Comparison of ENCODE assay signal across 1 cellular context in the genomic region with DNA sequence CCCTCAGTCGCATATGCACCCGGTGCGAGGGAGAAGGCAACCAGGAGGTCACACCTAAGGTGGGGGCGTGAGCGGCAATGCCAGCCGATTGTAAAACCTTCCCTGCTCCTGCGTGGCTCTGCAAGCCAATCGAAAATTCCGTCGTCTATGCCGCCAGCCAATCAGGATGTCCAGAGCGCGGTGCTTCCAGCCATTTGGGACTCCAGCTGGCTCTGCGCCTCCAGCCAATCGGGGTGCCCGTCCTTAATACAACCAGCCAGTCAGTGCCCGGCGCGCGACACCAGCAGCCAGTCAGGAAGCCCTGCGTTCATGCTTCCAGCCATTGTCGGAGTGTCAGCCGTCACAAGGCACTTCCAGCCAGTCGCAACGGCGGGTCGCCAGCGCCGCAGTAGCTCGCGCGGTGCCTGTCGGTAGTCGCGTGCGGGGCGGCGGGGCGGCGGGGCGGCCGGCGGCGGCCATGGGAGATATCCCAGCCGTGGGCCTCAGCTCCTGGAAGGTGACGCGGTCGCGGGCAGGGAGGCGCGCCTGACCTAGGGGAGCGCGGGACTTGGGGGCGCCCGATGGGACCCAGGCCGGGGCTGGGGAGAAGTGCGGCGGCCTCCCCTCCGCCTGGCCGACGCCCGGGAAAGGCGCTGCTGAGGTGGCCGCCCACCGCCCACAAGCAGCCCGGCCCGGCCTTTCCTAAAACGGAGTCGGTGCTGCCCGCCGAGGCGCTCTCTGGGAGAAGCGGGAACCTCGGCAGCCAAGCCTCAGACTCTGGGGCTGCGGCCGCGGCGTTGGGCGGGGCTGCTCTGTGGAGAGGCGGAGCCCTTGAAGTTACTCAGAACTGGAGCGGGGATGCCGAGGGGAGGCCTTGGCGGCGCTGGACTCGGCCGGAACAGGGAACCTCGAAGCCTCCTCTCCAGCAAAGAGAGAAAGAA.
TF ChIP-seq lines count a peak whose summit lies in the region.

AKR1E2 (plus strand) TSS at position 340 of the 920 bp plus-strand sequence; CDS start at position 458, 118 bp downstream.

TF ChIP-seq in K562, 482 proteins besides CTCF, POLR2A, EP300 and RAD21 (continued from another document and continues in another):
- TF ChIP-seq, protein P1, sequence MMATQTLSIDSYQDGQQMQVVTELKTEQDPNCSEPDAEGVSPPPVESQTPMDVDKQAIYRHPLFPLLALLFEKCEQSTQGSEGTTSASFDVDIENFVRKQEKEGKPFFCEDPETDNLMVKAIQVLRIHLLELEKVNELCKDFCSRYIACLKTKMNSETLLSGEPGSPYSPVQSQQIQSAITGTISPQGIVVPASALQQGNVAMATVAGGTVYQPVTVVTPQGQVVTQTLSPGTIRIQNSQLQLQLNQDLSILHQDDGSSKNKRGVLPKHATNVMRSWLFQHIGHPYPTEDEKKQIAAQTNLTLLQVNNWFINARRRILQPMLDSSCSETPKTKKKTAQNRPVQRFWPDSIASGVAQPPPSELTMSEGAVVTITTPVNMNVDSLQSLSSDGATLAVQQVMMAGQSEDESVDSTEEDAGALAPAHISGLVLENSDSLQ (IDR thresholded peaks at IDR 0.05), result peak; percentile 61; the same call in 1 of the 2 replicates
- peak; percentile 33 for TF ChIP-seq RB1 (IDR thresholded peaks at IDR 0.05; ENCODE audit: low read depth)
- no peak for TF ChIP-seq CBFA2T2 (conservative IDR thresholded peaks at IDR 0.05)
- no peak for TF ChIP-seq ETS1 (conservative IDR thresholded peaks at IDR 0.05; ENCODE audit: control insufficient read depth, low read depth, low read length)
- peak; percentile 47; the same call in 1 of the 2 replicates for TF ChIP-seq FOSL1 (tag; conservative IDR thresholded peaks at IDR 0.05)
- TF ChIP-seq MTA1 (IDR thresholded peaks at IDR 0.05; ENCODE audit: borderline replicate concordance), result no peak
- no peak for TF ChIP-seq ZC3H8 (IDR thresholded peaks at IDR 0.05)
- TF ChIP-seq MEIS2 (IDR thresholded peaks at IDR 0.05; ENCODE audit: partially characterized antibody), result no peak
- no peak; the same call in 1 of the 2 replicates for TF ChIP-seq BCOR (IDR thresholded peaks at IDR 0.05)
- peak; percentile 79 for TF ChIP-seq CHD2 (IDR thresholded peaks at IDR 0.05; ENCODE audit: low read depth, low read length)
- peak; percentile 27; the same call in 1 of the 2 replicates for TF ChIP-seq TGIF2 (CRISPR knock-in tag; IDR thresholded peaks at IDR 0.05)
- TF ChIP-seq ZNF551 (CRISPR knock-in tag; IDR thresholded peaks at IDR 0.05), result no peak
- TF ChIP-seq ZNF274 (IDR thresholded peaks at IDR 0.05; ENCODE audit: borderline replicate concordance, low read depth, low read length), result no peak
- TF ChIP-seq RNF2 (IDR thresholded peaks at IDR 0.05), result no peak; the same call in 1 of the 2 replicates
- TF ChIP-seq ZBTB8A (IDR thresholded peaks at IDR 0.05; ENCODE audit: partially characterized antibody), result no peak
- no peak for TF ChIP-seq ZNF347 (CRISPR knock-in tag; IDR thresholded peaks at IDR 0.05; ENCODE audit: low read depth)
- no peak for TF ChIP-seq SMARCA4 (IDR thresholded peaks at IDR 0.05)
- TF ChIP-seq KHSRP (IDR thresholded peaks at IDR 0.05), result no peak
- peak; percentile 91 for TF ChIP-seq ZNF766 (CRISPR knock-in tag; conservative IDR thresholded peaks at IDR 0.05)
- peak; percentile 67 for TF ChIP-seq HMGN3 (IDR thresholded peaks at IDR 0.05; ENCODE audit: borderline replicate concordance, extremely low read depth, insufficient read length, low read depth, low read length)
- TF ChIP-seq MTF1 (CRISPR knock-in tag; IDR thresholded peaks at IDR 0.05; ENCODE audit: borderline replicate concordance), result no peak
- TF ChIP-seq PHF21A (IDR thresholded peaks at IDR 0.05; ENCODE audit: borderline replicate concordance, low read depth), result no peak
- no peak for TF ChIP-seq MAFG (tag; conservative IDR thresholded peaks at IDR 0.05)
- TF ChIP-seq, protein P2, sequence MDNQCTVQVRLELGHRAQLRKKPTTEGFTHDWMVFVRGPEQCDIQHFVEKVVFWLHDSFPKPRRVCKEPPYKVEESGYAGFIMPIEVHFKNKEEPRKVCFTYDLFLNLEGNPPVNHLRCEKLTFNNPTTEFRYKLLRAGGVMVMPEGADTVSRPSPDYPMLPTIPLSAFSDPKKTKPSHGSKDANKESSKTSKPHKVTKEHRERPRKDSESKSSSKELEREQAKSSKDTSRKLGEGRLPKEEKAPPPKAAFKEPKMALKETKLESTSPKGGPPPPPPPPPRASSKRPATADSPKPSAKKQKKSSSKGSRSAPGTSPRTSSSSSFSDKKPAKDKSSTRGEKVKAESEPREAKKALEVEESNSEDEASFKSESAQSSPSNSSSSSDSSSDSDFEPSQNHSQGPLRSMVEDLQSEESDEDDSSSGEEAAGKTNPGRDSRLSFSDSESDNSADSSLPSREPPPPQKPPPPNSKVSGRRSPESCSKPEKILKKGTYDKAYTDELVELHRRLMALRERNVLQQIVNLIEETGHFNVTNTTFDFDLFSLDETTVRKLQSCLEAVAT (IDR thresholded peaks at IDR 0.05), result peak; percentile 53 to 87
- no peak for TF ChIP-seq ZNF707 (CRISPR knock-in tag; conservative IDR thresholded peaks at IDR 0.05)
- TF ChIP-seq MTA2 (IDR thresholded peaks at IDR 0.05; ENCODE audit: low read depth), result no peak
- TF ChIP-seq ARID2 (IDR thresholded peaks at IDR 0.05), result no peak
- TF ChIP-seq NRF1 (conservative IDR thresholded peaks at IDR 0.05 in 1 of 2, IDR thresholded peaks at IDR 0.05 in 1 of 2), result peak; percentile 53 to 68; a peak in 3 of 4 replicates
- TF ChIP-seq ZKSCAN8 (CRISPR knock-in tag; IDR thresholded peaks at IDR 0.05), result peak; percentile 45
- peak; percentile 62 for TF ChIP-seq TAF1 (IDR thresholded peaks at IDR 0.05; ENCODE audit: control insufficient read depth, extremely low read depth, insufficient read depth, low read length, severe bottlenecking)
- no peak for TF ChIP-seq ZNF696 (CRISPR knock-in tag; conservative IDR thresholded peaks at IDR 0.05)
- TF ChIP-seq SLC30A9 (CRISPR knock-in tag; IDR thresholded peaks at IDR 0.05), result no peak
- no peak for TF ChIP-seq SRSF9 (IDR thresholded peaks at IDR 0.05; ENCODE audit: borderline replicate concordance, low read depth, low read length)
- TF ChIP-seq, protein P3, sequence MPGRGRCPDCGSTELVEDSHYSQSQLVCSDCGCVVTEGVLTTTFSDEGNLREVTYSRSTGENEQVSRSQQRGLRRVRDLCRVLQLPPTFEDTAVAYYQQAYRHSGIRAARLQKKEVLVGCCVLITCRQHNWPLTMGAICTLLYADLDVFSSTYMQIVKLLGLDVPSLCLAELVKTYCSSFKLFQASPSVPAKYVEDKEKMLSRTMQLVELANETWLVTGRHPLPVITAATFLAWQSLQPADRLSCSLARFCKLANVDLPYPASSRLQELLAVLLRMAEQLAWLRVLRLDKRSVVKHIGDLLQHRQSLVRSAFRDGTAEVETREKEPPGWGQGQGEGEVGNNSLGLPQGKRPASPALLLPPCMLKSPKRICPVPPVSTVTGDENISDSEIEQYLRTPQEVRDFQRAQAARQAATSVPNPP (IDR thresholded peaks at IDR 0.05; ENCODE audit: borderline replicate concordance, insufficient read depth, insufficient read length), result no peak
- no peak for TF ChIP-seq MXI1 (IDR thresholded peaks at IDR 0.05; ENCODE audit: low read depth, low read length)
- no peak for TF ChIP-seq XRCC3 (IDR thresholded peaks at IDR 0.05)
- no peak for TF ChIP-seq PHB (CRISPR knock-in tag; IDR thresholded peaks at IDR 0.05)
- TF ChIP-seq HMG20A (CRISPR knock-in tag; conservative IDR thresholded peaks at IDR 0.05), result no peak
- peak; percentile 33 for TF ChIP-seq ETV1 (tag; conservative IDR thresholded peaks at IDR 0.05; ENCODE audit: low read depth)
- no peak for TF ChIP-seq PTBP1 (IDR thresholded peaks at IDR 0.05; ENCODE audit: low read depth, low read length)
- TF ChIP-seq ILK (tag; IDR thresholded peaks at IDR 0.05; ENCODE audit: borderline replicate concordance, low read depth), result no peak
- TF ChIP-seq, protein P4, sequence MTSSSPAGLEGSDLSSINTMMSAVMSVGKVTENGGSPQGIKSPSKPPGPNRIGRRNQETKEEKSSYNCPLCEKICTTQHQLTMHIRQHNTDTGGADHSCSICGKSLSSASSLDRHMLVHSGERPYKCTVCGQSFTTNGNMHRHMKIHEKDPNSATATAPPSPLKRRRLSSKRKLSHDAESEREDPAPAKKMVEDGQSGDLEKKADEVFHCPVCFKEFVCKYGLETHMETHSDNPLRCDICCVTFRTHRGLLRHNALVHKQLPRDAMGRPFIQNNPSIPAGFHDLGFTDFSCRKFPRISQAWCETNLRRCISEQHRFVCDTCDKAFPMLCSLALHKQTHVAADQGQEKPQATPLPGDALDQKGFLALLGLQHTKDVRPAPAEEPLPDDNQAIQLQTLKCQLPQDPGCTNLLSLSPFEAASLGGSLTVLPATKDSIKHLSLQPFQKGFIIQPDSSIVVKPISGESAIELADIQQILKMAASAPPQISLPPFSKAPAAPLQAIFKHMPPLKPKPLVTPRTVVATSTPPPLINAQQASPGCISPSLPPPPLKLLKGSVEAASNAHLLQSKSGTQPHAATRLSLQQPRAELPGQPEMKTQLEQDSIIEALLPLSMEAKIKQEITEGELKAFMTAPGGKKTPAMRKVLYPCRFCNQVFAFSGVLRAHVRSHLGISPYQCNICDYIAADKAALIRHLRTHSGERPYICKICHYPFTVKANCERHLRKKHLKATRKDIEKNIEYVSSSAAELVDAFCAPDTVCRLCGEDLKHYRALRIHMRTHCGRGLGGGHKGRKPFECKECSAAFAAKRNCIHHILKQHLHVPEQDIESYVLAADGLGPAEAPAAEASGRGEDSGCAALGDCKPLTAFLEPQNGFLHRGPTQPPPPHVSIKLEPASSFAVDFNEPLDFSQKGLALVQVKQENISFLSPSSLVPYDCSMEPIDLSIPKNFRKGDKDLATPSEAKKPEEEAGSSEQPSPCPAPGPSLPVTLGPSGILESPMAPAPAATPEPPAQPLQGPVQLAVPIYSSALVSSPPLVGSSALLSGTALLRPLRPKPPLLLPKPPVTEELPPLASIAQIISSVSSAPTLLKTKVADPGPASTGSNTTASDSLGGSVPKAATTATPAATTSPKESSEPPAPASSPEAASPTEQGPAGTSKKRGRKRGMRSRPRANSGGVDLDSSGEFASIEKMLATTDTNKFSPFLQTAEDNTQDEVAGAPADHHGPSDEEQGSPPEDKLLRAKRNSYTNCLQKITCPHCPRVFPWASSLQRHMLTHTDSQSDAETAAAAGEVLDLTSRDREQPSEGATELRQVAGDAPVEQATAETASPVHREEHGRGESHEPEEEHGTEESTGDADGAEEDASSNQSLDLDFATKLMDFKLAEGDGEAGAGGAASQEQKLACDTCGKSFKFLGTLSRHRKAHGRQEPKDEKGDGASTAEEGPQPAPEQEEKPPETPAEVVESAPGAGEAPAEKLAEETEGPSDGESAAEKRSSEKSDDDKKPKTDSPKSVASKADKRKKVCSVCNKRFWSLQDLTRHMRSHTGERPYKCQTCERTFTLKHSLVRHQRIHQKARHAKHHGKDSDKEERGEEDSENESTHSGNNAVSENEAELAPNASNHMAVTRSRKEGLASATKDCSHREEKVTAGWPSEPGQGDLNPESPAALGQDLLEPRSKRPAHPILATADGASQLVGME (CRISPR knock-in tag; IDR thresholded peaks at IDR 0.05), result no peak
- no peak for TF ChIP-seq TAL1 (IDR thresholded peaks at IDR 0.05)
- no peak for TF ChIP-seq GTF3C2 (IDR thresholded peaks at IDR 0.05; ENCODE audit: borderline replicate concordance, extremely low read depth, insufficient read length)
- no peak for TF ChIP-seq MCM2 (IDR thresholded peaks at IDR 0.05; ENCODE audit: low read depth)
- TF ChIP-seq NUFIP1 (IDR thresholded peaks at IDR 0.05; ENCODE audit: partially characterized antibody), result no peak
- no peak for TF ChIP-seq SRF (CRISPR knock-in tag; IDR thresholded peaks at IDR 0.05)
- TF ChIP-seq, protein P5, sequence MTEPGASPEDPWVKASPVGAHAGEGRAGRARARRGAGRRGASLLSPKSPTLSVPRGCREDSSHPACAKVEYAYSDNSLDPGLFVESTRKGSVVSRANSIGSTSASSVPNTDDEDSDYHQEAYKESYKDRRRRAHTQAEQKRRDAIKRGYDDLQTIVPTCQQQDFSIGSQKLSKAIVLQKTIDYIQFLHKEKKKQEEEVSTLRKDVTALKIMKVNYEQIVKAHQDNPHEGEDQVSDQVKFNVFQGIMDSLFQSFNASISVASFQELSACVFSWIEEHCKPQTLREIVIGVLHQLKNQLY (CRISPR knock-in tag; conservative IDR thresholded peaks at IDR 0.05), result no peak
